10 cellular contexts compared by ENCODE assay signal in genomic region chr4:113300384-113301011, GRCh38.
A peak's percentile ranks its signal among the peaks of the same experiment; 100 is the strongest.
DNase-seq lines count a peak whose midpoint lies in the region; ATAC-seq, FAIRE-seq and TF ChIP-seq lines count a peak whose summit lies in the region.
"Had no signal": no experiment of that assay in that cellular context is flagged by ENCODE, and none has a peak within 500 bp of the region (broad histone marks: within the 10 kb centered on the region; RNA-seq: fewer than 3 reads in every experiment).

No MANE protein-coding gene starts in this region.

- WGBS in IMR-90 (ENCODE audit: extremely low coverage in 2 of 2, insufficient read length in 1 of 2), 2 experiments: no CpG with 5 or more reads among the region's 5 CpGs

- H3K36me3 ChIP-seq in IMR-90 (ENCODE audit: control insufficient read depth, insufficient read depth, low read length): no peaks in the 10 kb centered on the region
- no peaks in the 10 kb centered on the region for H3K36me3 ChIP-seq in kidney (ENCODE audit: control insufficient read depth in 1 of 2, insufficient read depth in 2 of 2, low read length in 2 of 2)

- ATAC-seq in IMR-90 (ENCODE audit: low read depth): peak; percentile 81
- ATAC-seq: activated CD8-positive, alpha-beta memory T cell treated with anti-CD3 and anti-CD28 coated beads, Interleukin-2, amount 10 ng/mL, durations not matched to agents 7 days and 5 days had no signal

- no peaks in the 10 kb centered on the region for H4K20me1 ChIP-seq in IMR-90 (ENCODE audit: insufficient read depth, low read length)

- no peak overlapping the region for H2BK20ac ChIP-seq in IMR-90 (ENCODE audit: low read depth, low read length)

- no peak overlapping the region for H3K4me2 ChIP-seq in IMR-90 (ENCODE audit: low read depth, low read length)

- H3K14ac ChIP-seq in IMR-90 (replicated peaks; ENCODE audit: low read depth, low read length): no peak overlapping the region; the same call in 1 of the 2 replicates

- no peak overlapping the region for H2AK9ac ChIP-seq in IMR-90 (replicated peaks; ENCODE audit: low read depth, low read length, poor library complexity)

- POLR2A ChIA-PET in IMR-90 (lab: Charles Lee; ENCODE audit: unreplicated experiment): no interaction called here

- H3K27ac ChIP-seq in IMR-90 (ENCODE audit: insufficient read depth, low read length) (no peak overlapping the region), kidney (ENCODE audit: low read depth in 2 of 2, low read length in 2 of 2) (no peak overlapping the region)

- H3K23ac ChIP-seq in IMR-90 (ENCODE audit: low read depth, low read length): no peak overlapping the region

- no peak overlapping the region for H4K5ac ChIP-seq in IMR-90 (ENCODE audit: low read depth, low read length)

- dilution Hi-C loops in IMR-90 (cut with HindIII; ENCODE audit: low sequenced_read_pairs, unreplicated experiment): no loop called here

- no peaks in the 10 kb centered on the region for H3K79me1 ChIP-seq in IMR-90 (ENCODE audit: low read depth in 1 of 2, low read length in 2 of 2)

- H3K9me3 ChIP-seq in IMR-90 (ENCODE audit: control insufficient read depth, insufficient read depth, low read length): no peaks in the 10 kb centered on the region
- no peaks in the 10 kb centered on the region for H3K9me3 ChIP-seq in kidney (ENCODE audit: control insufficient read depth in 1 of 2, low read length in 2 of 2)

- no peak overlapping the region for H3K9ac ChIP-seq in IMR-90 (ENCODE audit: low read depth, low read length)
- H3K9ac ChIP-seq in kidney (ENCODE audit: low read length in 2 of 2): no peak overlapping the region

- no peaks in the 10 kb centered on the region for H3K27me3 ChIP-seq in IMR-90 (ENCODE audit: control insufficient read depth, insufficient read depth, low read length)

- no peak for TF ChIP-seq RAD21 in IMR-90 (IDR thresholded peaks at IDR 0.05; ENCODE audit: low read length)

- no peak overlapping the region for H4K91ac ChIP-seq in IMR-90 (ENCODE audit: insufficient read depth, low read depth, low read length)

- H3K4me3 ChIP-seq in IMR-90 (ENCODE audit: insufficient read depth, low read depth, low read length) (no peak overlapping the region), kidney (ENCODE audit: low read length in 2 of 2) (no peak overlapping the region)

- CTCF ChIA-PET in IMR-90 (lab: Yijun Ruan, JAX): no interaction called here

- no peak for FAIRE-seq in kidney (lab: Jason Lieb, UNC)

- peak; percentile 64 for DNase-seq in COLO829 (ENCODE audit: low spot score)
- DNase-seq in IMR-90: peak; percentile 90
- peak; percentile 80 for DNase-seq in fibroblast of gingiva (ENCODE audit: low read depth)
- DNase-seq in non-pigmented ciliary epithelial cell (ENCODE audit: low read depth): peak; percentile 88
- DNase-seq in NCI-H1105 treated with DMSO at 0.1 percent for 48 hours (lab: John Stamatoyannopoulos, UW): no peak
- DNase-seq in occipital lobe (lab: John Stamatoyannopoulos, UW): no peak
- DNase-seq in kidney: no peak
- DNase-seq in AML-193 (lab: John Stamatoyannopoulos, UW): no peak
- DNase-seq: activated CD8-positive, alpha-beta memory T cell treated with anti-CD3 and anti-CD28 coated beads, Interleukin-2, amount 10 ng/mL, durations not matched to agents 7 days and 5 days; GF-D8 had no signal

- H3K4me1 ChIP-seq in IMR-90 (ENCODE audit: control insufficient read depth, insufficient read depth, low read length) (no peaks in the 10 kb centered on the region), kidney (ENCODE audit: control insufficient read depth in 1 of 2, insufficient read depth in 1 of 2, low read depth in 1 of 2, low read length in 2 of 2) (no peaks in the 10 kb centered on the region)

- H2BK120ac ChIP-seq in IMR-90 (ENCODE audit: low read depth, low read length): no peak overlapping the region

- BruUV-seq in IMR-90 (replicated peaks; lab: Mats Ljungman, UMichigan): no TSS peak

- H2BK5ac ChIP-seq in IMR-90 (ENCODE audit: low read depth, low read length, poor library complexity, severe bottlenecking): no peak overlapping the region

- intact Hi-C loops in IMR-90 (cut with micrococcal nuclease): loop anchor here (5.0 kb wide), 1 partner anchor 47 kb away; no protein-coding TSS in a partner anchor
- intact Hi-C loops in kidney (cut with DNase I): no loop called here

- H2AK5ac ChIP-seq in IMR-90 (ENCODE audit: low read depth, low read length): no peak overlapping the region

- no peaks in the 10 kb centered on the region for H3K9me1 ChIP-seq in IMR-90 (ENCODE audit: insufficient read depth, low read length)

- no peak overlapping the region for H4K8ac ChIP-seq in IMR-90 (ENCODE audit: low read depth in 2 of 2, low read length in 2 of 2)

- TF ChIP-seq CTCF in IMR-90 (conservative IDR thresholded peaks at IDR 0.05; ENCODE audit: low read depth, low read length): no peak
- TF ChIP-seq CTCF in kidney (IDR thresholded peaks at IDR 0.05; ENCODE audit: borderline replicate concordance, extremely low read depth, insufficient read depth): no peak

- no peak overlapping the region for H2AFZ ChIP-seq in IMR-90 (replicated peaks; ENCODE audit: low read length, poor library complexity)

- H3K18ac ChIP-seq in IMR-90 (ENCODE audit: low read depth, low read length): no peak overlapping the region

- H2BK15ac ChIP-seq in IMR-90 (ENCODE audit: low read depth, low read length): no peak overlapping the region

- H3K4ac ChIP-seq in IMR-90 (ENCODE audit: low read depth, low read length): no peak overlapping the region

- TF ChIP-seq POLR2A in IMR-90 (IDR thresholded peaks at IDR 0.05; ENCODE audit: low read depth, low read length): no peak

- in situ Hi-C loops in IMR-90 (cut with MboI; ENCODE audit: low sequenced_read_pairs): no loop called here

- no peak overlapping the region for H3K56ac ChIP-seq in IMR-90 (ENCODE audit: extremely low read depth, insufficient read depth, low read length)

TF ChIP-seq in IMR-90, 13 proteins besides CTCF, POLR2A, EP300 and RAD21:
- peak; percentile 53 for TF ChIP-seq NFE2L2 (IDR thresholded peaks at IDR 0.05; ENCODE audit: low read depth, low read length)
- TF ChIP-seq CEBPB (IDR thresholded peaks at IDR 0.05; ENCODE audit: low read depth, low read length): no peak
- peak; percentile 49; the same call in 1 of the 2 replicates for TF ChIP-seq BHLHE40 (IDR thresholded peaks at IDR 0.05; ENCODE audit: low read depth, low read length)
- TF ChIP-seq FOS (IDR thresholded peaks at IDR 0.05; ENCODE audit: low read depth, low read length): peak; percentile 86
- no peak for TF ChIP-seq CHD1 (IDR thresholded peaks at IDR 0.05; ENCODE audit: low read depth, low read length)
- TF ChIP-seq RCOR1 (IDR thresholded peaks at IDR 0.05; ENCODE audit: insufficient replicate concordance, low read length): no peak

Comparison
In these comparisons a context has a peak if more than half of its experiments do, and no peak if none do; other contexts are left out.
1. DNase-seq: peak in COLO829 (single experiment), IMR-90 (single experiment), fibroblast of gingiva (single experiment) and non-pigmented ciliary epithelial cell (single experiment); none in NCI-H1105 treated with DMSO at 0.1 percent for 48 hours (single experiment), occipital lobe (single experiment), kidney (single experiment) and AML-193 (0 of 2).